Comparison of ENCODE assay signal across 23 cellular contexts in genomic region chr3:194187543-194187942, GRCh38. TPM values are rescaled to one million over a fixed set of nuclear protein-coding genes. Genes with fewer than 3 reads are reported as not detected.
"Had no signal": no experiment of that assay in that cellular context is flagged by ENCODE, and none has a peak within 500 bp of the region (broad histone marks: within the 10 kb centered on the region; RNA-seq: fewer than 3 reads in every experiment).

No MANE protein-coding gene starts in this region.

- H3K9me3 Mint-ChIP-seq: activated T-cell treated with anti-CD3 and anti-CD28 coated beads, Interleukin-2, amount 50 U/mL, for 24 hours; activated T-helper 2 cell treated with anti-CD3 and anti-CD28 coated beads, Interferon-gamma antibody, Interleukin-2, Interleukin-4, amounts not matched to agents 10 μg/mL and 5 μg/mL and 100 μg/mL, durations not matched to agents 14 hours and 24 hours and 36 hours had no signal

- H3K4me2 ChIP-seq: neural progenitor cell had no signal

- H3K4me3 ChIP-seq: breast epithelium, colonic mucosa, dorsolateral prefrontal cortex, lower lobe of right lung, neural progenitor cell, prostate gland, spleen, thoracic aorta, upper lobe of left lung had no signal

- DNase-seq: activated CD4-positive, alpha-beta T cell treated with anti-CD3 and anti-CD28 coated beads for 1 hour; activated CD8-positive, alpha-beta memory T cell treated with anti-CD3 and anti-CD28 coated beads for 24 hours; activated CD8-positive, alpha-beta memory T cell treated with anti-CD3 and anti-CD28 coated beads, Interleukin-2, amount 50 U/mL, for 4 hours; activated naive CD4-positive, alpha-beta T cell; activated T-cell treated with anti-CD3 and anti-CD28 coated beads, Interleukin-2, amount 50 U/mL, for 24 hours; amniotic stem cell; colonic mucosa; dorsolateral prefrontal cortex; foreskin fibroblast; left colon; lower lobe of right lung; naive thymus-derived CD8-positive, alpha-beta T cell; spleen; stimulated activated CD4-positive, alpha-beta T cell treated with anti-CD3 and anti-CD28 coated beads, Interleukin-4, amount 100 ng/mL, for 1 hour; stimulated activated naive CD4-positive, alpha-beta T cell treated with Interleukin-2 at 50 U/mL for 16 hours; T-helper 9 cell; upper lobe of left lung had no signal

- H2AFZ ChIP-seq: neural progenitor cell had no signal

- H3K27me3 ChIP-seq: breast epithelium, colonic mucosa, neural progenitor cell, upper lobe of left lung had no signal

- H3K27ac ChIP-seq: breast epithelium, colonic mucosa, dorsolateral prefrontal cortex, lower lobe of right lung, neural progenitor cell, prostate gland, spleen, thoracic aorta, upper lobe of left lung had no signal

- H3K9me3 ChIP-seq: breast epithelium, colonic mucosa, lower lobe of right lung, prostate gland, thoracic aorta, upper lobe of left lung had no signal

- H3K27me3 Mint-ChIP-seq: activated naive CD8-positive, alpha-beta T cell; activated T-cell treated with anti-CD3 and anti-CD28 coated beads, Interleukin-2, amount 50 U/mL, for 24 hours had no signal

- H3K27ac Mint-ChIP-seq: activated naive CD8-positive, alpha-beta T cell; activated T-cell treated with anti-CD3 and anti-CD28 coated beads, Interleukin-2, amount 50 U/mL, for 24 hours; activated T-helper 2 cell treated with anti-CD3 and anti-CD28 coated beads, Interferon-gamma antibody, Interleukin-2, Interleukin-4, amounts not matched to agents 10 μg/mL and 5 μg/mL and 100 μg/mL, durations not matched to agents 14 hours and 24 hours and 36 hours; naive thymus-derived CD8-positive, alpha-beta T cell; neural progenitor cell had no signal

- H3K4me3 Mint-ChIP-seq: activated naive CD8-positive, alpha-beta T cell; activated T-cell treated with anti-CD3 and anti-CD28 coated beads, Interleukin-2, amount 50 U/mL, for 24 hours; naive thymus-derived CD8-positive, alpha-beta T cell; neural progenitor cell had no signal

- H3K9ac ChIP-seq: neural progenitor cell had no signal

- H3K36me3 Mint-ChIP-seq: activated naive CD8-positive, alpha-beta T cell; naive thymus-derived CD8-positive, alpha-beta T cell; neural progenitor cell had no signal

- H3K36me3 ChIP-seq: breast epithelium, colonic mucosa, lower lobe of right lung, neural progenitor cell, prostate gland, spleen, thoracic aorta, upper lobe of left lung had no signal

- H3K4me1 ChIP-seq: breast epithelium, colonic mucosa had no signal

RNA-seq across cellular contexts. Expression of gene HES1, which starts 51.6 kb away (rescaled TPM):
- total RNA-seq: naive thymus-derived CD8-positive, alpha-beta T cell had no signal
- polyA plus RNA-seq: naive thymus-derived CD8-positive, alpha-beta T cell had no signal
